In genomic region chr5:123438244-123438643, GRCh38 we compare ENCODE assay signal across 11 cellular contexts. TPM values are rescaled to one million over a fixed set of nuclear protein-coding genes. Genes with fewer than 3 reads are reported as not detected.
DNase-seq lines count a peak whose midpoint lies in the region; ATAC-seq, FAIRE-seq and TF ChIP-seq lines count a peak whose summit lies in the region.
"Had no signal": no experiment of that assay in that cellular context is flagged by ENCODE, and none has a peak within 500 bp of the region (broad histone marks: within the 10 kb centered on the region; RNA-seq: fewer than 3 reads in every experiment).

No MANE protein-coding gene starts in this region.

- H4K20me1 ChIP-seq in H1 (replicated peaks in 1 of 2; ENCODE audit: control insufficient read depth in 1 of 2, insufficient read depth in 2 of 2, low read length in 2 of 2): no peaks in the 10 kb centered on the region

- no peak overlapping the region for H2BK5ac ChIP-seq in H1 (ENCODE audit: low read depth, low read length)

- H3K23ac ChIP-seq in H1 (ENCODE audit: insufficient read length): no peak overlapping the region

- no peak overlapping the region for H2BK15ac ChIP-seq in H1 (ENCODE audit: low read length)

- H2AK5ac ChIP-seq in H1 (ENCODE audit: low read depth, low read length): no peak overlapping the region

- no peak overlapping the region for H3K27ac ChIP-seq in H1 (ENCODE audit: low read depth, low read length)

- no peak overlapping the region for H2BK12ac ChIP-seq in H1 (ENCODE audit: low read depth, low read length)

- H3K27me3 ChIP-seq in H1 (replicated peaks in 1 of 4; ENCODE audit: control insufficient read depth in 3 of 4, extremely low read depth in 1 of 4, insufficient read depth in 3 of 4, low read length in 3 of 4): no peaks in the 10 kb centered on the region; a peak in 1 of 7 replicates

- POLR2A ChIA-PET in H1 (lab: Charles Lee; ENCODE audit: partially characterized antibody): interaction anchor here (0.6 to 1.6 kb wide), 2 partner anchors 15 to 606 kb away, joined by 3 to 6 read pairs; partner anchors contain the start of gene CEP120
- POLR2A ChIA-PET in naive thymus-derived CD8-positive, alpha-beta T cell (lab: Charles Lee): interaction anchor here (0.8 kb wide), 1 partner anchor 11 kb away, joined by 3 read pairs; no protein-coding TSS in a partner anchor

- no peak overlapping the region for H3K56ac ChIP-seq in H1 (replicated peaks; ENCODE audit: insufficient read length, low read depth, low read length)

- H3K36me3 ChIP-seq in H1 (ENCODE audit: control insufficient read depth in 2 of 4, insufficient read depth in 4 of 4, low read length in 3 of 4): no peaks in the 10 kb centered on the region

- peak overlapping the region; percentile 47; the same call in 1 of the 2 replicates for H2AFZ ChIP-seq in H1 (ENCODE audit: low read length)

- H3K14ac ChIP-seq in H1 (ENCODE audit: insufficient read length): no peak overlapping the region

- no peak overlapping the region for H4K5ac ChIP-seq in H1 (ENCODE audit: insufficient read length, low read depth, low read length)

- H3K27me3 Mint-ChIP-seq in naive thymus-derived CD8-positive, alpha-beta T cell: peaks cover 0 to 4% (median 2%) of the 10 kb centered on the region in 5 donors

- H3K18ac ChIP-seq in H1 (ENCODE audit: extremely low read depth, low read length): no peak overlapping the region

- H3K9me3 ChIP-seq in H1 (ENCODE audit: insufficient read depth in 2 of 2, low read depth in 1 of 2, low read length in 1 of 2): no peaks in the 10 kb centered on the region

- H3K4me1 Mint-ChIP-seq in naive thymus-derived CD8-positive, alpha-beta T cell: no peaks in the 10 kb centered on the region
- H3K4me1 Mint-ChIP-seq: memory B cell had no signal

- H4K91ac ChIP-seq in H1 (replicated peaks; ENCODE audit: insufficient read length, low read length): no peak overlapping the region

- no peaks in the 10 kb centered on the region for H3K4me1 ChIP-seq in H1 (replicated peaks in 1 of 4; ENCODE audit: control insufficient read depth in 3 of 4, insufficient read depth in 4 of 4, low read length in 3 of 4)

- WGBS in H1 (ENCODE audit: extremely low coverage in 1 of 2, insufficient coverage in 1 of 2, insufficient read length in 1 of 2, insufficient replicate concordance in 2 of 2, low coverage in 1 of 2, low lambda C conversion rate in 2 of 2, missing lambda C conversion rate in 1 of 2), 2 experiments: 81% methylated on average over 2 of the region's 2 CpGs; no CpG with 5 or more reads in 1 of the 2 experiments

- no peak overlapping the region for H3K4me2 ChIP-seq in H1 (ENCODE audit: insufficient read depth in 1 of 2, low read depth in 2 of 2, low read length in 2 of 2)

- H3K36me3 Mint-ChIP-seq in naive thymus-derived CD8-positive, alpha-beta T cell: no peaks in the 10 kb centered on the region
- H3K36me3 Mint-ChIP-seq: memory B cell had no signal

- no peak for TF ChIP-seq RAD21 in H1 (IDR thresholded peaks at IDR 0.05 in 1 of 2, conservative IDR thresholded peaks at IDR 0.05 in 1 of 2; ENCODE audit: low read depth in 2 of 2, low read length in 2 of 2)

- no peaks in the 10 kb centered on the region for H3K9me3 Mint-ChIP-seq in naive thymus-derived CD8-positive, alpha-beta T cell
- H3K9me3 Mint-ChIP-seq: memory B cell had no signal

- H3K27ac Mint-ChIP-seq in naive thymus-derived CD8-positive, alpha-beta T cell: no peak overlapping the region
- H3K27ac Mint-ChIP-seq: memory B cell had no signal

- no peak overlapping the region for H3K9ac ChIP-seq in H1 (replicated peaks in 1 of 4; ENCODE audit: extremely low read depth in 1 of 4, low read depth in 3 of 4, low read length in 3 of 4)

- no peaks in the 10 kb centered on the region for H3K79me1 ChIP-seq in H1 (ENCODE audit: low read depth, low read length)

- H3K23me2 ChIP-seq in H1 (ENCODE audit: low read depth, low read length): no peaks in the 10 kb centered on the region

- no peaks in the 10 kb centered on the region for H3K79me2 ChIP-seq in H1 (ENCODE audit: control insufficient read depth in 1 of 2, insufficient read depth in 2 of 2, low read length in 2 of 2)

- peak; percentile 78 for ATAC-seq in GM21381 (IDR thresholded peaks at IDR 0.05; ENCODE audit: unreplicated experiment)
- ATAC-seq in HG03066 (IDR thresholded peaks at IDR 0.05; ENCODE audit: low read depth, unreplicated experiment): peak; percentile 59
- ATAC-seq in naive thymus-derived CD8-positive, alpha-beta T cell: no peak
- ATAC-seq: sciatic nerve had no signal

- no peak for TF ChIP-seq CTCF in H1 (IDR thresholded peaks at IDR 0.05; ENCODE audit: control extremely low read depth in 1 of 3, insufficient read depth in 1 of 3, low read depth in 1 of 3, low read length in 3 of 3)

- H2BK20ac ChIP-seq in H1 (ENCODE audit: low read length): no peak overlapping the region

- H3K4me3 Mint-ChIP-seq in naive thymus-derived CD8-positive, alpha-beta T cell: no peak overlapping the region
- H3K4me3 Mint-ChIP-seq: memory B cell had no signal

- no peak overlapping the region for H3K4ac ChIP-seq in H1 (replicated peaks; ENCODE audit: insufficient read length, low read depth, low read length)

- no peak for TF ChIP-seq EP300 in H1 (IDR thresholded peaks at IDR 0.05; ENCODE audit: borderline replicate concordance in 1 of 2, low read depth in 2 of 2, low read length in 2 of 2)

- CTCF ChIA-PET in H1 (lab: Charles Lee; ENCODE audit: partially characterized antibody): no interaction called here

- no peak for TF ChIP-seq POLR2A in H1 (IDR thresholded peaks at IDR 0.05; ENCODE audit: control extremely low read depth in 1 of 2, low read depth in 2 of 2, low read length in 2 of 2)

- no peak overlapping the region for H2BK120ac ChIP-seq in H1 (replicated peaks; ENCODE audit: low read depth, low read length)

- DNase-seq in DMS53 (lab: John Stamatoyannopoulos, UW) (peak; percentile 20), DMS53 treated with DMSO at 0.1 percent for 48 hours (lab: John Stamatoyannopoulos, UW; ENCODE audit: unreplicated experiment) (no peak), H1 (ENCODE audit: low read depth in 1 of 2, low spot score in 2 of 2) (no peak), GM19238 (ENCODE audit: insufficient read length, low spot score) (no peak), cerebellum (ENCODE audit: low spot score) (no peak)
- no peak for DNase-seq in naive thymus-derived CD8-positive, alpha-beta T cell

- FAIRE-seq in H1 (lab: Jason Lieb, UNC): no peak
- FAIRE-seq: A204.1 had no signal

- no peak overlapping the region for H3K4me3 ChIP-seq in H1 (ENCODE audit: extremely low read depth in 1 of 4, insufficient read depth in 2 of 4, low read depth in 3 of 4, low read length in 4 of 4)

- H4K8ac ChIP-seq in H1 (ENCODE audit: extremely low read depth, insufficient read depth, low read length): no peak overlapping the region

TF ChIP-seq in H1, 55 proteins besides CTCF, POLR2A, EP300 and RAD21:
- no peak for TF ChIP-seq BCL11A (IDR thresholded peaks at IDR 0.05; ENCODE audit: low read depth in 2 of 2, low read length in 2 of 2)
- no peak for TF ChIP-seq BRCA1 (IDR thresholded peaks at IDR 0.05; ENCODE audit: low read depth, low read length)
- TF ChIP-seq SIN3A (conservative IDR thresholded peaks at IDR 0.05 in 1 of 2, IDR thresholded peaks at IDR 0.05 in 1 of 2; ENCODE audit: low read depth in 1 of 2, low read length in 2 of 2): no peak
- TF ChIP-seq TAF1 (IDR thresholded peaks at IDR 0.05; ENCODE audit: low read depth, low read length): no peak
- TF ChIP-seq JUN (IDR thresholded peaks at IDR 0.05; ENCODE audit: low read depth, low read length): no peak
- TF ChIP-seq SP2 (IDR thresholded peaks at IDR 0.05; ENCODE audit: low read length): no peak
- TF ChIP-seq TCF12 (IDR thresholded peaks at IDR 0.05; ENCODE audit: low read depth, low read length): no peak
- TF ChIP-seq RXRA (IDR thresholded peaks at IDR 0.05; ENCODE audit: insufficient read depth, low read depth, low read length): no peak
- no peak for TF ChIP-seq TEAD4 (IDR thresholded peaks at IDR 0.05; ENCODE audit: low read depth, low read length)
- no peak for TF ChIP-seq POU5F1 (IDR thresholded peaks at IDR 0.05; ENCODE audit: low read depth, low read length)
- TF ChIP-seq ASH2L (IDR thresholded peaks at IDR 0.05; ENCODE audit: low read length): no peak
- TF ChIP-seq POLR2AphosphoS5 (IDR thresholded peaks at IDR 0.05; ENCODE audit: low read depth, low read length): no peak
- TF ChIP-seq ATF2 (IDR thresholded peaks at IDR 0.05; ENCODE audit: low read length): no peak
- TF ChIP-seq TBP (IDR thresholded peaks at IDR 0.05; ENCODE audit: low read depth, low read length): no peak
- no peak for TF ChIP-seq SP1 (IDR thresholded peaks at IDR 0.05; ENCODE audit: low read depth, low read length)
- TF ChIP-seq CHD1 (IDR thresholded peaks at IDR 0.05; ENCODE audit: low read depth, low read length): no peak
- no peak for TF ChIP-seq SUZ12 (IDR thresholded peaks at IDR 0.05; ENCODE audit: low read length)
- TF ChIP-seq CREB1 (IDR thresholded peaks at IDR 0.05): no peak
- no peak for TF ChIP-seq KDM4A (IDR thresholded peaks at IDR 0.05; ENCODE audit: low read depth, low read length, severe bottlenecking)

RNA-seq across cellular contexts. Expression of gene CEP120, which starts 15.0 kb away (rescaled TPM):
- 17.9 and 19.2 TPM in 2 replicates for total RNA-seq in H1 (2021; fragmentation: NEBNext Ultra II Directional; extraction: Animal tissue kit (Norgen Biotek cat#: 25700))
- polyA plus RNA-seq in H1 (2011; rRNA removed): 8.5 and 9.3 TPM in 2 replicates
- polyA plus RNA-seq in H1 (2011; cell fraction: cytosol; rRNA removed): 7.3 TPM
- 16.5 TPM for polyA plus RNA-seq in H1 (2011; cell fraction: nucleus; rRNA removed)
- 6.1 to 9.0 TPM (median 7.3 TPM) in 4 replicates for polyA plus RNA-seq in H1 (2012, experiment 1 of 2)
- 0.56 TPM for polyA plus RNA-seq in H1 (2012, experiment 2 of 2)
- polyA plus RNA-seq in H1 (2013, experiment 1 of 2): 8.7 TPM
- 7.8 TPM for polyA plus RNA-seq in H1 (2013, experiment 2 of 2)
- polyA minus RNA-seq in H1 (2011; rRNA and poly(A)+ RNA removed): 58.7 and 80.4 TPM in 2 replicates
- polyA minus RNA-seq in H1 (2011; cell fraction: cytosol; rRNA and poly(A)+ RNA removed): 15.0 TPM
- polyA minus RNA-seq in H1 (2011; cell fraction: nucleus; rRNA and poly(A)+ RNA removed): 88.7 TPM
- total RNA-seq in naive thymus-derived CD8-positive, alpha-beta T cell: 10 to 100 TPM; 68.1 to 70.6 TPM
- polyA plus RNA-seq in naive thymus-derived CD8-positive, alpha-beta T cell: 10 to 100 TPM; 13.8 to 25.9 (median 22.7) TPM
- 34.8 TPM for total RNA-seq in cerebellum

Comparison
In these comparisons a context has a peak if more than half of its experiments do, and no peak if none do; other contexts are left out.
1. ATAC-seq: peak in GM21381 (single experiment) and HG03066 (single experiment); none in naive thymus-derived CD8-positive, alpha-beta T cell (0 of 2).